In genomic region chr13:31638577-31638976, GRCh38 we compare ENCODE assay signal across 14 cellular contexts.
DNase-seq lines count a peak whose midpoint lies in the region; ATAC-seq, FAIRE-seq and TF ChIP-seq lines count a peak whose summit lies in the region.
"Had no signal": no experiment of that assay in that cellular context is flagged by ENCODE, and none has a peak within 500 bp of the region (broad histone marks: within the 10 kb centered on the region; RNA-seq: fewer than 3 reads in every experiment).

No MANE protein-coding gene starts in this region.

- H3K27ac ChIP-seq in endodermal cell (ENCODE audit: low read depth, low read length), result no peak overlapping the region
- no peak overlapping the region for H3K27ac ChIP-seq in coronary artery
- H3K27ac ChIP-seq: gastrocnemius medialis, left ventricle myocardium inferior had no signal

- no peaks in the 10 kb centered on the region for H3K36me3 ChIP-seq in endodermal cell (ENCODE audit: control insufficient read depth, insufficient read depth, low read length)
- H3K36me3 ChIP-seq: gastrocnemius medialis, left ventricle myocardium inferior had no signal

- 100% methylated on average over 1 of the region's 1 CpG; no CpG with 5 or more reads in 1 of the 2 experiments for WGBS in endodermal cell (ENCODE audit: insufficient coverage in 1 of 2, insufficient read length in 1 of 2), 2 experiments

- H3K9me3 Mint-ChIP-seq in endodermal cell, result peaks cover 84% of the 10 kb centered on the region

- FAIRE-seq in H54 (lab: Jason Lieb, UNC), result no peak

- peaks cover 13% of the 10 kb centered on the region for H3K36me3 Mint-ChIP-seq in endodermal cell (ENCODE audit: low read depth)

- no peak overlapping the region for H3K9ac ChIP-seq in endodermal cell (ENCODE audit: extremely low read depth, low read length, poor library complexity, severe bottlenecking)

- H3K27me3 Mint-ChIP-seq in endodermal cell (ENCODE audit: insufficient read depth), result no peaks in the 10 kb centered on the region
- H3K27me3 Mint-ChIP-seq: stimulated activated naive CD8-positive, alpha-beta T cell treated with anti-CD3 and anti-CD28 coated beads, Interleukin-15, amount 100 ng/mL, for 72 hours; T-helper 17 cell had no signal

- ATAC-seq in HG03521 (IDR thresholded peaks at IDR 0.05; ENCODE audit: unreplicated experiment), result no peak
- no peak for ATAC-seq in GM21529 (IDR thresholded peaks at IDR 0.05; ENCODE audit: unreplicated experiment)
- ATAC-seq: gastrocnemius medialis; stimulated activated naive CD8-positive, alpha-beta T cell treated with anti-CD3 and anti-CD28 coated beads, Interleukin-15, amount 100 ng/mL, for 72 hours; T-helper 17 cell had no signal

- H3K27ac Mint-ChIP-seq in endodermal cell, result no peak overlapping the region
- H3K27ac Mint-ChIP-seq: T-helper 17 cell had no signal

- DNase-seq in A172 (ENCODE audit: low spot score) (peak; percentile 83), H54 (ENCODE audit: insufficient read length, low spot score) (peak; percentile 19), RKO (ENCODE audit: low spot score) (peak; percentile 61), endodermal cell (no peak), inferior parietal cortex (ENCODE audit: extremely low spot score) (no peak), coronary artery (ENCODE audit: low spot score) (no peak)
- DNase-seq: amygdala; gastrocnemius medialis; left ventricle myocardium inferior; NCI-H526 treated with DMSO at 0.1 percent for 48 hours; stimulated activated naive CD8-positive, alpha-beta T cell treated with anti-CD3 and anti-CD28 coated beads, Interleukin-15, amount 100 ng/mL, for 72 hours; T-helper 17 cell had no signal

- H3K4me3 ChIP-seq in endodermal cell (ENCODE audit: low read length) (peak overlapping the region; percentile 60), coronary artery (no peak overlapping the region)
- H3K4me3 ChIP-seq: gastrocnemius medialis, left ventricle myocardium inferior had no signal

- no peak for TF ChIP-seq POLR2A in H54 (IDR thresholded peaks at IDR 0.05; ENCODE audit: low read depth, low read length)

- no peaks in the 10 kb centered on the region for H3K4me1 Mint-ChIP-seq in endodermal cell
- H3K4me1 Mint-ChIP-seq: stimulated activated naive CD8-positive, alpha-beta T cell treated with anti-CD3 and anti-CD28 coated beads, Interleukin-15, amount 100 ng/mL, for 72 hours; T-helper 17 cell had no signal

- no peaks in the 10 kb centered on the region for H3K4me1 ChIP-seq in endodermal cell (ENCODE audit: control insufficient read depth, insufficient read depth, low read length)
- H3K4me1 ChIP-seq: gastrocnemius medialis had no signal

- H3K9me3 ChIP-seq in endodermal cell (ENCODE audit: control insufficient read depth, low read length), result peaks cover 68% of the 10 kb centered on the region
- H3K9me3 ChIP-seq: gastrocnemius medialis had no signal

- TF ChIP-seq CTCF in endodermal cell (conservative IDR thresholded peaks at IDR 0.05), result no peak
- no peak for TF ChIP-seq CTCF in coronary artery (IDR thresholded peaks at IDR 0.05)

- no peak overlapping the region for H3K4me3 Mint-ChIP-seq in endodermal cell
- H3K4me3 Mint-ChIP-seq: stimulated activated naive CD8-positive, alpha-beta T cell treated with anti-CD3 and anti-CD28 coated beads, Interleukin-15, amount 100 ng/mL, for 72 hours; T-helper 17 cell had no signal

- no peaks in the 10 kb centered on the region for H3K27me3 ChIP-seq in endodermal cell (ENCODE audit: control insufficient read depth, insufficient read depth, low read length, poor library complexity, severe bottlenecking)
- H3K27me3 ChIP-seq: gastrocnemius medialis had no signal

Comparison
In these comparisons a context has a peak if more than half of its experiments do, and no peak if none do; other contexts are left out.
1. DNase-seq: peak in A172 (single experiment), H54 (single experiment) and RKO (single experiment); none in endodermal cell (single experiment), inferior parietal cortex (single experiment) and coronary artery (single experiment).